Comparison of ENCODE assay signal across 14 cellular contexts in the genomic region with DNA sequence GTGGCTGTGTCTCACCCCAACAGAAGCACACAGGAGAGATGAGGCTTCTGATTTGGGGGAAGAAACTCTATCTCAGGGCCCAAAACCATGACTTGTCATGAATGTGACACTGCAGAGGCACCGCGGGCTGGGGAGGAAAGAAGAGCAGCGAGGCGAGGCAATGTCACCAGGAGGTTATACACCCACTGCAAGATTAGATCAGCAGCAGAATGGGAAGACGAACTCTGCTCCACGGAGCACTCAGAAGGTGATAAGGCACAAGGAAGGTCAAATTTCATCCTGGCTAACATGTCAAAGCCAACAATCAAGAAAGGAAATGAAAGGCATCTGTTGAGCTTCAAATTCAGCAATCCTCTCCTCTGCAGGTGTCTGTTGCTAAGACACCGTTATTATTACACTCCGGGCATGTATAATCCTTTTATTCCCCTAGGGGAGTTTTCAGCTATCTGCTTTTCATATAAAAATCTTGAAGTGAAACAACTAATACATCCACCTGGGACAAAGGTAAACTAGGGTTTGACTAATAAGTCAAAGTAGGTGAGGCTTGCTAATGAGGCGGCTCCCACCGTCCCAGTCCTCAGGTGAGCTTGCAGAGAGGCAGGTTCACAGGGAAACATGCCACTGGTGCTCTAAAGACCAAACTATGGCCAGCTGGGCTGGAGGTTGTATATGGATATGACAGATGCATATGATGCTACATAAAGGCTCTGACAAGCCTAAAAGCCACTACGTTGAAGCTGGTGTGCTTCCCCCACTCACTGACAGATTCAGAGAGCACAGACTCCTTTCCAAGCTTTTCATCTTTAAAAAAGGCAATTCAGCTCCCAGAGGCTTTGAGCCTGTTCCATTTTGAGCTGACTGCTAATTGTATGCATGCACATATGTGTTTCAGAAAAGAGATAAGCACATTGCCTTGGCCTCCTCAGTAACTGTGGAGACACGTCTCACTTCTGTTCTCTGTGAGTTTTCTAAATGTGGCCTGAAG.
DNase-seq lines count a peak whose midpoint lies in the region; ATAC-seq and TF ChIP-seq lines count a peak whose summit lies in the region.
"Had no signal": no experiment of that assay in that cellular context is flagged by ENCODE, and none has a peak within 500 bp of the region (broad histone marks: within the 10 kb centered on the region; RNA-seq: fewer than 3 reads in every experiment).

No MANE protein-coding gene starts in this region.

- H3K27ac ChIP-seq in HEK293 (ENCODE audit: extremely low read depth, low read depth, low read length) (no peak overlapping the region), dorsolateral prefrontal cortex (peak overlapping the region in 50 of 59 donors; percentile 5 to 82 (median 64)), parathyroid adenoma (no peak overlapping the region)
- H3K27ac ChIP-seq: SK-N-MC had no signal

- no peak overlapping the region for H3K9ac ChIP-seq in parathyroid adenoma

- H3K79me2 ChIP-seq in parathyroid adenoma = no peaks in the 10 kb centered on the region

- CTCF ChIA-PET in HEK293 (lab: Yijun Ruan, JAX) = interaction anchor here (0.6 kb wide), 1 partner anchor 318 kb away, joined by 4 read pairs; no protein-coding TSS in a partner anchor

- H3K27me3 ChIP-seq in dorsolateral prefrontal cortex (no peaks in the 10 kb centered on the region), parathyroid adenoma (ENCODE audit: control insufficient read depth, insufficient read depth, low read length) (no peaks in the 10 kb centered on the region)

- H3K36me3 ChIP-seq in HEK293 (ENCODE audit: control insufficient read depth in 2 of 2, insufficient read depth in 1 of 2, low read length in 2 of 2) = no peaks in the 10 kb centered on the region
- H3K36me3 ChIP-seq in parathyroid adenoma (ENCODE audit: control insufficient read depth, insufficient read depth, low read length) = no peaks in the 10 kb centered on the region

- H3K9me3 ChIP-seq in HEK293 (ENCODE audit: control insufficient read depth, insufficient read depth, low read depth, low read length) (no peaks in the 10 kb centered on the region), parathyroid adenoma (ENCODE audit: control insufficient read depth, low read length) (no peaks in the 10 kb centered on the region)

- DNase-seq in NCI-H2171 treated with DMSO at 0.1 percent for 48 hours (lab: John Stamatoyannopoulos, UW) = peak; percentile 61
- peak in 4 of 10 donors; percentile 22 to 63 (median 40) for DNase-seq in dorsolateral prefrontal cortex
- no peak for DNase-seq in medulla oblongata (ENCODE audit: extremely low spot score)
- DNase-seq in SKM-1 (lab: John Stamatoyannopoulos, UW; ENCODE audit: unreplicated experiment) = no peak
- DNase-seq in HK-2 (ENCODE audit: unreplicated experiment) = no peak
- DNase-seq: CD4-positive, CD25-positive, alpha-beta regulatory T cell; central memory CD4-positive, alpha-beta T cell; HCEC 1CT; stimulated activated CD8-positive, alpha-beta memory T cell treated with anti-CD3 and anti-CD28 coated beads, Interleukin-4, amount 100 ng/mL, for 48 hours had no signal

- intact Hi-C loops in dorsolateral prefrontal cortex (cut with DNase I) = no loop called here

- peak overlapping the region; percentile 2 for H2AFZ ChIP-seq in parathyroid adenoma

- POLR2A ChIA-PET in HEK293 (lab: Yijun Ruan, JAX) = no interaction called here

- no peak overlapping the region for H3K4me3 ChIP-seq in HEK293 (ENCODE audit: low read depth, low read length)
- no peak overlapping the region for H3K4me3 ChIP-seq in dorsolateral prefrontal cortex
- H3K4me3 ChIP-seq in parathyroid adenoma (ENCODE audit: low read depth, low read length) = no peak overlapping the region
- H3K4me3 ChIP-seq: SK-N-MC had no signal

- peak overlapping the region; percentile 45 for H3K4me2 ChIP-seq in parathyroid adenoma (ENCODE audit: low read length)

- H3K4me1 ChIP-seq in HEK293 (ENCODE audit: control insufficient read depth, insufficient read depth, low read length) (peaks cover 3% of the 10 kb centered on the region; the same call in 1 of the 2 replicates), parathyroid adenoma (no peaks in the 10 kb centered on the region)

- ATAC-seq in HG02884 (IDR thresholded peaks at IDR 0.05; ENCODE audit: unreplicated experiment) = no peak
- ATAC-seq: HepG2 had no signal

- TF ChIP-seq CTCF in HEK293 (tag by site-specific recombination; IDR thresholded peaks at IDR 0.05) (no peak), dorsolateral prefrontal cortex (IDR thresholded peaks at IDR 0.05 in 54 of 56, conservative IDR thresholded peaks at IDR 0.05 in 2 of 56; ENCODE audit: low read depth in 1 of 56, partially characterized antibody in 56 of 56) (no peak), parathyroid adenoma (IDR thresholded peaks at IDR 0.05) (no peak)

TF ChIP-seq in HEK293, 187 proteins besides CTCF, POLR2A, EP300 and RAD21:
- TF ChIP-seq PRDM1 (tag by site-specific recombination; IDR thresholded peaks at IDR 0.05) (no peak), ZBTB20 (tag by site-specific recombination; IDR thresholded peaks at IDR 0.05) (peak; percentile 44; the same call in 1 of the 2 replicates), ZNF692 (tag by site-specific recombination; IDR thresholded peaks at IDR 0.05) (no peak), ZFHX2 (tag by site-specific recombination; conservative IDR thresholded peaks at IDR 0.05) (0 out of 2 replicates have a peak, but pooled peaks have one; percentile 17), EGR2 (tag by site-specific recombination; IDR thresholded peaks at IDR 0.05; ENCODE audit: low read depth) (0 out of 2 replicates have a peak, but pooled peaks have one; percentile 23), ZNF341 (tag by site-specific recombination; IDR thresholded peaks at IDR 0.05; ENCODE audit: low read depth) (peak; percentile 38; the same call in 1 of the 2 replicates), SCRT2 (tag by site-specific recombination; IDR thresholded peaks at IDR 0.05) (peak; percentile 80)

Comparison
In these comparisons a context has a peak if more than half of its experiments do, and no peak if none do; other contexts are left out.
1. H3K27ac ChIP-seq: peak in dorsolateral prefrontal cortex (50 of 59); none in HEK293 (single experiment) and parathyroid adenoma (single experiment).